ENCODE assay signal across 7 cellular contexts in genomic region chr20:12458241-12458640, GRCh38.
"Had no signal": no experiment of that assay in that cellular context is flagged by ENCODE, and none has a peak within 500 bp of the region (broad histone marks: within the 10 kb centered on the region; RNA-seq: fewer than 3 reads in every experiment).

No MANE protein-coding gene starts in this region.

- FAIRE-seq: HTR-8/SVneo, K562 had no signal

- H3K4me2 ChIP-seq: KMS-11 had no signal

- H3K9ac ChIP-seq: KMS-11 had no signal

- H3K27ac ChIP-seq: HL-60, KMS-11 had no signal

- H3K4me3 ChIP-seq: K562 had no signal

- ATAC-seq: K562 had no signal

- DNase-seq: IMR-90, KBM-7, KG1 had no signal
